In the genomic region with DNA sequence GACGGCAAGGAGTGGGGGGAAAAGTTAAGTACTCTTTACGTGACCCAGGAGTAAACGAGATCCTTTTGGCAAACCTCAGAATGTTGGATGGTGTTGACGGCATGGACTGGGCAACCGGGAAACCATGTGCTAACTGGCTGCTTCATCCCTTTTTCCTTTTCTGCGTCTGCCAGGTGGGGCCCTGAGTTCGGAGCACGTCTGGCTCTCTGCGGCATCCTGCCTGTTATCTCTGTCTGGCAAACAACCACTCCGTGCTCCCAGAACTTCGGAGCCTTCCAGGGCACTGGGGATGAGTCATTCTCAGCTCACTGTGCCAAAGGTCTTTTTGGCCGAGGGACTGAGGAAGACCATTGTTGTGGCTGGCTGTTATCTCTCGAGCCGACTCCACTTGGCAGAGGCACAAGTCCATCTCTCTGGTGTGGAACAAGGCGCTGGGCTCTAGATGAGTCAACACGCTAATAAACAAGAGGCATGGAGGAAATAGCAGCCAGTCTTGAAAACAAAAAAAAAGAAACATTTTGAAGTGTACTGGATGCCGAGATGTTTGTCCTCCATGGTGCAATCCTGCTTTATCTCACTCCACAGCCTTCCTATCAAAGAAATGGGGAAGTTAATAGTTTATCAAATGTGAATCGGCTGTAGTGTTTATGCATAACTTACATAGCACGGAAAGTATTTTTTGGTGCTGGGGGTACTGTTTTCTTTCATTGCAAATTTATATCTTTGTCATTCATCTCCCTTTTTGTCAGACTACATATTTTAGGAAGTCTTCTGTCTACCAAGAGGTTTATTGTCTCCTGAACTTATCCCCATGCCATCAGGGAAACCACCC, we compare ENCODE assay signal across 8 cellular contexts.
DNase-seq lines count a peak whose midpoint lies in the region; ATAC-seq, FAIRE-seq and TF ChIP-seq lines count a peak whose summit lies in the region.

No MANE protein-coding gene starts in this region.

- in situ Hi-C loops in ACHN (cut with HindIII; ENCODE audit: low pct_ligation_motif_present, low pct_unique_long_range_greater_than_20kb, low sequenced_read_pairs) = no loop called here

- TF ChIP-seq RAD21 in SK-N-SH (IDR thresholded peaks at IDR 0.05; ENCODE audit: low read length) = no peak

- peak; percentile 30 to 85; a peak in 2 of 4 replicates for TF ChIP-seq EP300 in SK-N-SH (IDR thresholded peaks at IDR 0.05; ENCODE audit: borderline replicate concordance in 1 of 2, low read depth in 1 of 2, low read length in 1 of 2)

- H3K4me1 ChIP-seq in SK-N-SH (ENCODE audit: control insufficient read depth in 1 of 2, insufficient read depth in 2 of 2, low read depth in 1 of 2, low read length in 1 of 2) = peaks cover 0 to 11% of the 10 kb centered on the region in 2 experiments; a peak in 1 of 4 replicates
- peaks cover 0 to 6% (median 0%) of the 10 kb centered on the region in 3 donors for H3K4me1 ChIP-seq in pancreas

- peaks cover 4% of the 10 kb centered on the region for H3F3A ChIP-seq in SK-N-SH (replicated peaks; ENCODE audit: insufficient read depth)

- no peak overlapping the region for H3K27ac Mint-ChIP-seq in activated naive CD8-positive, alpha-beta T cell treated with anti-CD3 and anti-CD28 coated beads, Interleukin-2, amount 50 U/mL, for 24 hours

- peak overlapping the region; percentile 29 to 37 for H3K4me3 ChIP-seq in SK-N-SH (ENCODE audit: low read depth in 2 of 2, low read length in 1 of 2)
- H3K4me3 ChIP-seq in foreskin fibroblast (ENCODE audit: low read depth in 1 of 2, low read length in 2 of 2) = peak overlapping the region; percentile 5 to 40
- H3K4me3 ChIP-seq in pancreas = peak overlapping the region in 1 of 4 donors; percentile 1

- H3K9ac ChIP-seq in SK-N-SH = no peak overlapping the region

- DNase-seq in ACHN = peak; percentile 72
- peak; percentile 39 for DNase-seq in SK-N-SH
- DNase-seq in foreskin fibroblast = peak; percentile 85 to 87
- peak; percentile 55 to 73 (median 64) for DNase-seq in pancreas
- no peak for DNase-seq in NOMO-1 treated with dmso at 0.1 percent for 144 hours (lab: John Stamatoyannopoulos, UW; ENCODE audit: unreplicated experiment)
- DNase-seq in activated naive CD8-positive, alpha-beta T cell treated with anti-CD3 and anti-CD28 coated beads, Interleukin-2, amount 50 U/mL, for 24 hours = no peak

- peak overlapping the region; percentile 68 for H3K4me2 ChIP-seq in SK-N-SH

- H3K27me3 ChIP-seq in SK-N-SH (ENCODE audit: insufficient read depth) (no peaks in the 10 kb centered on the region), pancreas (no peaks in the 10 kb centered on the region)

- peaks cover 2% of the 10 kb centered on the region for H3K36me3 Mint-ChIP-seq in activated naive CD8-positive, alpha-beta T cell treated with anti-CD3 and anti-CD28 coated beads, Interleukin-2, amount 50 U/mL, for 24 hours (ENCODE audit: low read depth)

- 8% methylated on average over 19 of the region's 19 CpGs for WGBS in SK-N-SH (ENCODE audit: low lambda C conversion rate)
- WGBS in pancreas, 2 donors = 14 to 22% methylated on average over 19 of the region's 19 CpGs

- FAIRE-seq in pancreas (lab: Jason Lieb, UNC) = no peak

- H3K9me3 ChIP-seq in SK-N-SH (no peaks in the 10 kb centered on the region), pancreas (no peaks in the 10 kb centered on the region)

- H4K20me1 ChIP-seq in SK-N-SH (ENCODE audit: insufficient read depth) = no peaks in the 10 kb centered on the region

- POLR2A ChIA-PET in SK-N-SH (lab: Yijun Ruan, JAX) = interaction anchor here (0.6 kb wide), 1 partner anchor 1228 kb away, joined by 3 read pairs; no protein-coding TSS in a partner anchor

- TF ChIP-seq CTCF in SK-N-SH (IDR thresholded peaks at IDR 0.05) (no peak), foreskin fibroblast (IDR thresholded peaks at IDR 0.05; ENCODE audit: low read depth, low read length) (no peak), pancreas (IDR thresholded peaks at IDR 0.05) (no peak)

- no peaks in the 10 kb centered on the region for H3K79me2 ChIP-seq in SK-N-SH (ENCODE audit: insufficient read depth)

- no peak overlapping the region for H3K4me3 Mint-ChIP-seq in activated naive CD8-positive, alpha-beta T cell treated with anti-CD3 and anti-CD28 coated beads, Interleukin-2, amount 50 U/mL, for 24 hours

- H3K36me3 ChIP-seq in SK-N-SH (replicated peaks in 1 of 2; ENCODE audit: control insufficient read depth in 1 of 2, insufficient read depth in 2 of 2, low read length in 1 of 2) (no peaks in the 10 kb centered on the region), pancreas (no peaks in the 10 kb centered on the region)

- intact Hi-C loops in pancreas (cut with DNase I) = no loop called here

- peaks cover 8% of the 10 kb centered on the region for H3K4me1 Mint-ChIP-seq in activated naive CD8-positive, alpha-beta T cell treated with anti-CD3 and anti-CD28 coated beads, Interleukin-2, amount 50 U/mL, for 24 hours

- no peaks in the 10 kb centered on the region for H3K9me2 ChIP-seq in SK-N-SH

- CTCF ChIA-PET in SK-N-SH (lab: Yijun Ruan, JAX) = no interaction called here

- peak overlapping the region; percentile 43 for H2AFZ ChIP-seq in SK-N-SH (ENCODE audit: low read depth)

- peaks cover 9% of the 10 kb centered on the region for H3K27me3 Mint-ChIP-seq in activated naive CD8-positive, alpha-beta T cell treated with anti-CD3 and anti-CD28 coated beads, Interleukin-2, amount 50 U/mL, for 24 hours

- H3K9me3 Mint-ChIP-seq in activated naive CD8-positive, alpha-beta T cell treated with anti-CD3 and anti-CD28 coated beads, Interleukin-2, amount 50 U/mL, for 24 hours = no peaks in the 10 kb centered on the region

- ATAC-seq in HG02642 (IDR thresholded peaks at IDR 0.05; ENCODE audit: poor library complexity, unreplicated experiment) (peak; percentile 39), pancreas (peak; percentile 89 to 96 (median 93)), GM21529 (IDR thresholded peaks at IDR 0.05; ENCODE audit: unreplicated experiment) (no peak)
- no peak for ATAC-seq in activated naive CD8-positive, alpha-beta T cell treated with anti-CD3 and anti-CD28 coated beads, Interleukin-2, amount 50 U/mL, for 24 hours

- H3K27ac ChIP-seq in SK-N-SH (ENCODE audit: low read depth in 2 of 2, low read length in 1 of 2) (peak overlapping the region; percentile 47 to 54), pancreas (peak overlapping the region in 2 of 4 donors; percentile 25 to 30)

TF ChIP-seq in SK-N-SH, 30 proteins besides CTCF, POLR2A, EP300 and RAD21 (continues in another document):
- no peak for TF ChIP-seq FOXJ3 (CRISPR knock-in tag; IDR thresholded peaks at IDR 0.05)
- peak; percentile 38; the same call in 1 of the 2 replicates for TF ChIP-seq POLR2AphosphoS5 (IDR thresholded peaks at IDR 0.05; ENCODE audit: low read depth, low read length)
- TF ChIP-seq MEF2A (IDR thresholded peaks at IDR 0.05; ENCODE audit: borderline replicate concordance, low read depth) = 0 out of 2 replicates have a peak, but pooled peaks have one; percentile 37
- peak; percentile 51; the same call in 1 of the 2 replicates for TF ChIP-seq ELF1 (IDR thresholded peaks at IDR 0.05)
- TF ChIP-seq NRF1 (IDR thresholded peaks at IDR 0.05; ENCODE audit: low read depth, low read length) = no peak
- TF ChIP-seq, protein P1, sequence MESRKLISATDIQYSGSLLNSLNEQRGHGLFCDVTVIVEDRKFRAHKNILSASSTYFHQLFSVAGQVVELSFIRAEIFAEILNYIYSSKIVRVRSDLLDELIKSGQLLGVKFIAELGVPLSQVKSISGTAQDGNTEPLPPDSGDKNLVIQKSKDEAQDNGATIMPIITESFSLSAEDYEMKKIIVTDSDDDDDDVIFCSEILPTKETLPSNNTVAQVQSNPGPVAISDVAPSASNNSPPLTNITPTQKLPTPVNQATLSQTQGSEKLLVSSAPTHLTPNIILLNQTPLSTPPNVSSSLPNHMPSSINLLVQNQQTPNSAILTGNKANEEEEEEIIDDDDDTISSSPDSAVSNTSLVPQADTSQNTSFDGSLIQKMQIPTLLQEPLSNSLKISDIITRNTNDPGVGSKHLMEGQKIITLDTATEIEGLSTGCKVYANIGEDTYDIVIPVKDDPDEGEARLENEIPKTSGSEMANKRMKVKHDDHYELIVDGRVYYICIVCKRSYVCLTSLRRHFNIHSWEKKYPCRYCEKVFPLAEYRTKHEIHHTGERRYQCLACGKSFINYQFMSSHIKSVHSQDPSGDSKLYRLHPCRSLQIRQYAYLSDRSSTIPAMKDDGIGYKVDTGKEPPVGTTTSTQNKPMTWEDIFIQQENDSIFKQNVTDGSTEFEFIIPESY (IDR thresholded peaks at IDR 0.05; ENCODE audit: borderline replicate concordance, low read depth) = peak; percentile 78; the same call in 1 of the 2 replicates
- TF ChIP-seq RXRA (IDR thresholded peaks at IDR 0.05; ENCODE audit: borderline replicate concordance, low read depth) = peak; percentile 95
- no peak for TF ChIP-seq SMC3 (IDR thresholded peaks at IDR 0.05; ENCODE audit: low read depth, low read length)
- 0 out of 2 replicates have a peak, but pooled peaks have one; percentile 52 for TF ChIP-seq FOXM1 (IDR thresholded peaks at IDR 0.05; ENCODE audit: low read depth)
- TF ChIP-seq RFX5 (IDR thresholded peaks at IDR 0.05; ENCODE audit: low read length) = no peak
- no peak for TF ChIP-seq MXI1 (IDR thresholded peaks at IDR 0.05; ENCODE audit: low read depth, low read length)
- no peak for TF ChIP-seq EZH2phosphoT487 (IDR thresholded peaks at IDR 0.05; ENCODE audit: borderline replicate concordance, low read depth)
- TF ChIP-seq JUND (IDR thresholded peaks at IDR 0.05) = peak; percentile 96
- TF ChIP-seq, protein P2, sequence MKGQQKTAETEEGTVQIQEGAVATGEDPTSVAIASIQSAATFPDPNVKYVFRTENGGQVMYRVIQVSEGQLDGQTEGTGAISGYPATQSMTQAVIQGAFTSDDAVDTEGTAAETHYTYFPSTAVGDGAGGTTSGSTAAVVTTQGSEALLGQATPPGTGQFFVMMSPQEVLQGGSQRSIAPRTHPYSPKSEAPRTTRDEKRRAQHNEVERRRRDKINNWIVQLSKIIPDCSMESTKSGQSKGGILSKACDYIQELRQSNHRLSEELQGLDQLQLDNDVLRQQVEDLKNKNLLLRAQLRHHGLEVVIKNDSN (IDR thresholded peaks at IDR 0.05; ENCODE audit: borderline replicate concordance, low read depth) = no peak
- TF ChIP-seq, protein P3, sequence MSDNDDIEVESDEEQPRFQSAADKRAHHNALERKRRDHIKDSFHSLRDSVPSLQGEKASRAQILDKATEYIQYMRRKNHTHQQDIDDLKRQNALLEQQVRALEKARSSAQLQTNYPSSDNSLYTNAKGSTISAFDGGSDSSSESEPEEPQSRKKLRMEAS (IDR thresholded peaks at IDR 0.05; ENCODE audit: low read depth) = peak; percentile 88
- no peak for TF ChIP-seq GATA2 (CRISPR knock-in tag; IDR thresholded peaks at IDR 0.05)

Comparison
In these comparisons a context has a peak if more than half of its experiments do, and no peak if none do; other contexts are left out.
1. DNase-seq: peak in ACHN (single experiment), SK-N-SH (single experiment), foreskin fibroblast (2 of 2) and pancreas (6 of 6); none in NOMO-1 treated with dmso at 0.1 percent for 144 hours (single experiment) and activated naive CD8-positive, alpha-beta T cell treated with anti-CD3 and anti-CD28 coated beads, Interleukin-2, amount 50 U/mL, for 24 hours (single experiment).
2. ATAC-seq: peak in HG02642 (single experiment) and pancreas (4 of 4); none in GM21529 (single experiment) and activated naive CD8-positive, alpha-beta T cell treated with anti-CD3 and anti-CD28 coated beads, Interleukin-2, amount 50 U/mL, for 24 hours (single experiment).